18 cellular contexts compared by ENCODE assay signal in the genomic region with DNA sequence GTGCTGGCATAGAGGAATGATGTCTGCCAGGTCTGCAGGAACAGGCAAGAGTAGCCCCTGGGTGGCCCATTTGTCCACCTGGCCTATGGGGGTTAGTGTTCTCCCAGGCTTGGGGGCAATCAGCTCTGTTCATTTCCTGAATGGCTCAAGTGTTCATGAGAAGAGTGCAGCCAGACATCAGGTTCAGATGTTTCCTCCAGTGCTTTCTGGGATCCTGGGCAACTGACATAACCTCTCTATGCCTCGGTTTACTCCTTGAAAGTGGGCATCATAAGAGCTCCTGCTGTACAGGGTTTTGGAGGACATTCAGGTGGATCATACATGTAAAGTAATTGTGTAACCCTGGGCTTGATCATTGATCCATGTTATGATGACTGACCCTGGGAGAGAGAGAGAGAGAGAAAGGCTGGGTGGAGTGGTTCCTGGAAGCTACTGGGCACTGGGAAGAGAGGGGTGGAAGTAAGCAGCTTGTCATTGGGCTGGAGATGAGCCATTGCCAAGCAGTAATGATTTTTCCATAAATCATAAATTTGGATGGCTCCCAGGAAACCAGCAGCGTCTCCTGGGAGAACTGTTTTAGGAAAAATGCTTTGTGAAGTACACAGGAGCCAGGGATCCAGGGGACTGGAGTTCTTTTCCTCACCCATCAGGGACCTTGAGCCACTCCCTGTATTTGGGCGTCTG. TPM values are rescaled to one million over a fixed set of nuclear protein-coding genes. Genes with fewer than 3 reads are reported as not detected.
A peak's percentile ranks its signal among the peaks of the same experiment; 100 is the strongest.
DNase-seq lines count a peak whose midpoint lies in the region; ATAC-seq, FAIRE-seq and TF ChIP-seq lines count a peak whose summit lies in the region.
"Had no signal": no experiment of that assay in that cellular context is flagged by ENCODE, and none has a peak within 500 bp of the region (broad histone marks: within the 10 kb centered on the region; RNA-seq: fewer than 3 reads in every experiment).

No MANE protein-coding gene starts in this region.

- peaks cover 26% of the 10 kb centered on the region for H3K4me1 ChIP-seq in A549
- peaks cover 17 to 32% (median 29%) of the 10 kb centered on the region in 4 donors for H3K4me1 ChIP-seq in esophagus muscularis mucosa
- peaks cover 48% of the 10 kb centered on the region for H3K4me1 ChIP-seq in osteoblast (ENCODE audit: insufficient read depth, low read length)

- H3K4me3 ChIP-seq in A549 (no peak overlapping the region), esophagus muscularis mucosa (no peak overlapping the region), osteoblast (ENCODE audit: insufficient read depth, low read length) (no peak overlapping the region)
- H3K4me3 ChIP-seq: lower lobe of right lung had no signal

- H4K20me1 ChIP-seq in osteoblast (ENCODE audit: insufficient read depth, low read length) = no peaks in the 10 kb centered on the region

- TF ChIP-seq CTCF in A549 (IDR thresholded peaks at IDR 0.05) (no peak), esophagus muscularis mucosa (IDR thresholded peaks at IDR 0.05) (no peak), osteoblast (IDR thresholded peaks at IDR 0.05; ENCODE audit: extremely low read depth, low read depth, low read length) (no peak)

- 24% methylated on average over 2 of the region's 3 CpGs for whole genome bisulfite sequencing in A549 (ENCODE audit: missing lambda C conversion rate)
- WGBS in esophagus muscularis mucosa = 49% methylated on average over 3 of the region's 3 CpGs

- H2AFZ ChIP-seq in osteoblast (ENCODE audit: low read length) = no peak overlapping the region

- FAIRE-seq in A549 (lab: Jason Lieb, UNC) = no peak
- FAIRE-seq: D721Med had no signal

- H3K27ac ChIP-seq in A549 (peak overlapping the region in 1 of 2 experiments; percentile 52; a peak in 2 of 6 replicates), esophagus muscularis mucosa (replicated peaks in 1 of 4) (peak overlapping the region; percentile 47 to 67 (median 62)), osteoblast (ENCODE audit: low read depth, low read length) (peak overlapping the region; percentile 49)
- H3K27ac ChIP-seq: HL-60, lower lobe of right lung, WERI-Rb-1 had no signal

- ATAC-seq in A549 = peak; percentile 40 to 42; a peak in 3 of 6 replicates
- no peak for ATAC-seq in GM18517 (IDR thresholded peaks at IDR 0.05; ENCODE audit: unreplicated experiment)
- no peak for ATAC-seq in HG02759 (IDR thresholded peaks at IDR 0.05; ENCODE audit: unreplicated experiment)

- H3K36me3 ChIP-seq in esophagus muscularis mucosa (no peaks in the 10 kb centered on the region), osteoblast (ENCODE audit: insufficient read depth, low read length) (no peaks in the 10 kb centered on the region)
- H3K36me3 ChIP-seq: lower lobe of right lung, WERI-Rb-1 had no signal

- H3K9me3 ChIP-seq in A549 (peaks cover 14% of the 10 kb centered on the region; the same call in 1 of the 3 replicates), esophagus muscularis mucosa (no peaks in the 10 kb centered on the region), osteoblast (ENCODE audit: low read depth, low read length) (no peaks in the 10 kb centered on the region)

- H3K79me2 ChIP-seq in osteoblast (ENCODE audit: insufficient read depth, low read length) = no peaks in the 10 kb centered on the region

- TF ChIP-seq POLR2A in A549 (IDR thresholded peaks at IDR 0.05; ENCODE audit: low read length) (no peak), esophagus muscularis mucosa (IDR thresholded peaks at IDR 0.05; ENCODE audit: low read depth) (no peak)

- POLR2A ChIA-PET in A549 (lab: Yijun Ruan, JAX) = no interaction called here

- no peak for TF ChIP-seq RAD21 in A549 (conservative IDR thresholded peaks at IDR 0.05 in 1 of 2, IDR thresholded peaks at IDR 0.05 in 1 of 2)

- DNase-seq in A549 (ENCODE audit: low read depth in 1 of 2, low spot score in 1 of 2) = no peak
- peak; percentile 51 for DNase-seq in NCI-H2171 (lab: John Stamatoyannopoulos, UW)
- peak; percentile 81 for DNase-seq in esophagus muscularis mucosa (ENCODE audit: extremely low spot score)
- no peak for DNase-seq in osteoblast (ENCODE audit: insufficient read length, low spot score, missing footprints)
- no peak for DNase-seq in NCI-H748 treated with DMSO at 0.1 percent for 48 hours (lab: John Stamatoyannopoulos, UW)
- no peak for DNase-seq in pons (ENCODE audit: low spot score)
- DNase-seq: activated naive CD4-positive, alpha-beta T cell treated with anti-CD3 and anti-CD28 coated beads, Interleukin-2, amount 10 ng/mL, durations not matched to agents 7 days and 5 days; central memory CD4-positive, alpha-beta T cell; H7; hypothalamus; Karpas-422; lower lobe of right lung; substantia nigra; WERI-Rb-1 had no signal

- H3K4me2 ChIP-seq in A549 = no peak overlapping the region
- peak overlapping the region; percentile 13 for H3K4me2 ChIP-seq in osteoblast (ENCODE audit: insufficient read depth, low read length)

- intact Hi-C loops in esophagus muscularis mucosa (cut with DNase I) = no loop called here

- H3K27me3 ChIP-seq in esophagus muscularis mucosa (no peaks in the 10 kb centered on the region), osteoblast (ENCODE audit: insufficient read depth, low read length) (no peaks in the 10 kb centered on the region)

- TF ChIP-seq EP300 in A549 (IDR thresholded peaks at IDR 0.05) = no peak
- no peak for TF ChIP-seq EP300 in esophagus muscularis mucosa (IDR thresholded peaks at IDR 0.05)

- CTCF ChIA-PET in A549 (lab: Yijun Ruan, JAX) = interaction anchor here (0.5 to 2.1 kb wide), 2 partner anchors 20 to 166 kb away, joined by 5 to 8 read pairs; no protein-coding TSS in a partner anchor

TF ChIP-seq in A549, 52 proteins besides CTCF, POLR2A, EP300 and RAD21:
- no peak for TF ChIP-seq HOXA7 (CRISPR knock-in tag; IDR thresholded peaks at IDR 0.05)

RNA-seq across cellular contexts. Expression of a gene that starts 30.2 kb away (rescaled TPM):
- polyA plus RNA-seq in A549 (2011; rRNA removed) = not detected in 2 replicates
- polyA plus RNA-seq in A549 (2012; cell fraction: cytosol; rRNA removed) = not detected in 2 replicates
- polyA plus RNA-seq in A549 (2012; cell fraction: nucleus; rRNA removed) = not detected in 2 replicates
- not detected in 3 replicates for polyA plus RNA-seq in A549 (2017; fragmentation: RNase III; extraction: RNeasy Plus Mini Kit Qiagen cat#74134 plus additional on column Dnase treatment)
- not detected in 2 replicates for polyA minus RNA-seq in A549 (2011; rRNA and poly(A)+ RNA removed)
- total RNA-seq in esophagus muscularis mucosa = not detected
- under 0.01 TPM in 1 of 2 replicates, not detected in the other for total RNA-seq in osteoblast
- total RNA-seq: H7, lower lobe of right lung had no signal

RNA-seq across cellular contexts. Expression of a gene that starts 48.5 kb away (rescaled TPM):
- polyA plus RNA-seq in A549 (2011; rRNA removed) (21.7 and 29.0 TPM in 2 replicates), A549 (2017; fragmentation: RNase III; extraction: RNeasy Plus Mini Kit Qiagen cat#74134 plus additional on column Dnase treatment) (22.7 to 31.8 TPM (median 24.9 TPM) in 3 replicates)
- polyA plus RNA-seq in A549 (2012; cell fraction: cytosol; rRNA removed) = 15.0 and 17.1 TPM in 2 replicates
- polyA plus RNA-seq in A549 (2012; cell fraction: nucleus; rRNA removed) = 163 and 183 TPM in 2 replicates
- polyA minus RNA-seq in A549 (2011; rRNA and poly(A)+ RNA removed) = 18.4 and 22.0 TPM in 2 replicates
- total RNA-seq in esophagus muscularis mucosa (10 to 100 TPM in 2 of 4 donors, 1 to 10 TPM in 2; 8.0 to 19.1 (median 13.5) TPM), osteoblast (21.0 and 27.1 TPM in 2 replicates)

Comparison
In these comparisons a context has a peak if more than half of its experiments do, and no peak if none do; other contexts are left out.
1. ATAC-seq: peak in A549 (2 of 2); none in GM18517 (single experiment) and HG02759 (single experiment).
2. DNase-seq: peak in NCI-H2171 (single experiment) and esophagus muscularis mucosa (single experiment); none in A549 (0 of 2), osteoblast (single experiment), NCI-H748 treated with DMSO at 0.1 percent for 48 hours (single experiment) and pons (single experiment).